8 cellular contexts compared by ENCODE assay signal in the genomic region with DNA sequence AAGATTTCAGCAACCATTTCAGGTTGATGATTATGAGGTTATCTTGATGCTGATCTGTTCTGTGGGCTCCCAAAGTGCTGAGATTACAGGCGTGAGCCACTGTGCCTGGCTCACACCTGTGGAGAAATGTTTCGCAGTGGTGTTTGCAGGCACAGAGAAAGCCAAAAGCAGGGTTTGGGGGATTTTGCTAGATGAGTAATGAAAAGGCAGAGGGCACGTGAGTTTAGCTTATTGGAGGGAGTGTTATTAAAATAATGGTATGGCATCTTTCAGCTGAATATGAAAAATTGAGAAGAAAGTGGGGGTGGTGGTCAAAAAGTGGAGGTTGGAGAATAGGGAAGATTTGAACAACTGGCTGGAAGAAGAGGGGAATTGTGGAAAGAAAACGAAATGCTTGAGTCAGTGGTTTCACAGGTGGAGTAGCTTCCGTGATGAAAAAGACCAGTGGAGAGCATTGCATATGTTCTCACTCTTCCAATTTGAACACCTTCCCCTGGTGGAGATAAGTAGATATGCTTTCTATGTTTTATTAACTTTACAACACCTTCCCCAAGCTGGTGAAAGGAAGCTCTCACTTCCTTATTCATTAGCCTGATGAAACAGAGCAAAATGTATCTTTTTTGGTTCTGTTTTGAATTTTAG. TPM values are rescaled to one million over a fixed set of nuclear protein-coding genes. Genes with fewer than 3 reads are reported as not detected.
DNase-seq lines count a peak whose midpoint lies in the region; ATAC-seq and TF ChIP-seq lines count a peak whose summit lies in the region.

No MANE protein-coding gene starts in this region.

- H2BK5ac ChIP-seq in neuronal stem cell (ENCODE audit: low read length): no peak overlapping the region

- H3K4me2 ChIP-seq in SU-DHL-6 (ENCODE audit: low read depth, low read length, poor library complexity, severe bottlenecking) (peak overlapping the region; percentile 73), neural progenitor cell (no peak overlapping the region), neuronal stem cell (ENCODE audit: insufficient read depth, low read length, poor library complexity, severe bottlenecking) (no peak overlapping the region)

- H3K4me3 ChIP-seq in SU-DHL-6 (ENCODE audit: insufficient read depth, low read length, poor library complexity, severe bottlenecking): peak overlapping the region; percentile 71
- H3K4me3 ChIP-seq in neural progenitor cell: no peak overlapping the region
- H3K4me3 ChIP-seq in neuronal stem cell (ENCODE audit: low read length in 2 of 2): no peak overlapping the region
- H3K4me3 ChIP-seq in body of pancreas: no peak overlapping the region

- H3K27ac ChIP-seq in SU-DHL-6 (ENCODE audit: low read depth, low read length) (peak overlapping the region; percentile 59), neural progenitor cell (no peak overlapping the region), neuronal stem cell (replicated peaks; ENCODE audit: low read length) (no peak overlapping the region), body of pancreas (no peak overlapping the region)

- no CpG with 5 or more reads among the region's 5 CpGs for WGBS in neuronal stem cell (ENCODE audit: extremely low coverage in 2 of 2, insufficient read length in 2 of 2, insufficient replicate concordance in 1 of 2), 2 donors
- 75 to 80% methylated on average over 5 of the region's 5 CpGs for WGBS in body of pancreas, 2 donors

- H4K20me1 ChIP-seq in SU-DHL-6 (ENCODE audit: low read depth, low read length) (no peaks in the 10 kb centered on the region), neural progenitor cell (ENCODE audit: low read depth) (peaks cover 9% of the 10 kb centered on the region)

- H2BK12ac ChIP-seq in neuronal stem cell (ENCODE audit: low read length): no peak overlapping the region

- H3K27me3 Mint-ChIP-seq in neural progenitor cell (ENCODE audit: insufficient read depth, low read depth): peaks cover 7% of the 10 kb centered on the region

- no peak overlapping the region for H3K18ac ChIP-seq in neuronal stem cell (ENCODE audit: low read length)

- H3K9ac ChIP-seq in SU-DHL-6 (ENCODE audit: low read length): peak overlapping the region; percentile 67; the same call in 1 of the 2 replicates
- H3K9ac ChIP-seq in neural progenitor cell: no peak overlapping the region
- no peak overlapping the region for H3K9ac ChIP-seq in neuronal stem cell (ENCODE audit: low read depth, low read length, poor library complexity)

- no peak overlapping the region for H2BK120ac ChIP-seq in neuronal stem cell (ENCODE audit: low read depth, low read length)

- DNase-seq in activated CD4-positive, alpha-beta T cell treated with anti-CD3 and anti-CD28 coated beads for 48 hours: peak; percentile 60
- DNase-seq in activated CD4-positive, alpha-beta T cell treated with anti-CD3 and anti-CD28 coated beads, Interleukin-2, amount 50 U/mL, for 4 hours: no peak
- DNase-seq in neural progenitor cell (ENCODE audit: low spot score) (no peak), neuronal stem cell (ENCODE audit: low spot score) (no peak), iPS-NIHi7 (ENCODE audit: extremely low spot score) (no peak), body of pancreas (no peak)

- no peaks in the 10 kb centered on the region for H3K9me2 ChIP-seq in SU-DHL-6 (replicated peaks; ENCODE audit: insufficient read depth, low read length)

- no peak overlapping the region for H2AK5ac ChIP-seq in neuronal stem cell (ENCODE audit: low read depth, low read length)

- peaks cover 2% of the 10 kb centered on the region for H3K36me3 Mint-ChIP-seq in neural progenitor cell

- H3F3A ChIP-seq in SU-DHL-6 (ENCODE audit: insufficient read depth) (peaks cover 11% of the 10 kb centered on the region; the same call in 1 of the 2 replicates), neural progenitor cell (ENCODE audit: low read depth) (peaks cover 12% of the 10 kb centered on the region)

- no peaks in the 10 kb centered on the region for H3K4me1 ChIP-seq in neural progenitor cell
- H3K4me1 ChIP-seq in neuronal stem cell (ENCODE audit: control insufficient read depth in 2 of 2, insufficient read depth in 1 of 2, low read depth in 1 of 2, low read length in 2 of 2): peaks cover 0 to 6% of the 10 kb centered on the region in 2 donors
- H3K4me1 ChIP-seq in body of pancreas: peaks cover 13% of the 10 kb centered on the region

- H3K4me1 Mint-ChIP-seq in neural progenitor cell: peaks cover 16% of the 10 kb centered on the region

- H3K14ac ChIP-seq in neuronal stem cell (ENCODE audit: low read length): no peak overlapping the region

- H3K27ac Mint-ChIP-seq in neural progenitor cell: no peak overlapping the region

- no peak overlapping the region for H4K91ac ChIP-seq in neuronal stem cell (ENCODE audit: low read depth, low read length, poor library complexity)

- no peak overlapping the region for H2BK15ac ChIP-seq in neuronal stem cell (ENCODE audit: low read length)

- no peaks in the 10 kb centered on the region for H3K36me3 ChIP-seq in SU-DHL-6 (ENCODE audit: low read length)
- H3K36me3 ChIP-seq in neural progenitor cell: no peaks in the 10 kb centered on the region
- H3K36me3 ChIP-seq in neuronal stem cell (replicated peaks in 1 of 2; ENCODE audit: control insufficient read depth in 2 of 2, insufficient read depth in 2 of 2, low read length in 2 of 2): no peaks in the 10 kb centered on the region
- H3K36me3 ChIP-seq in body of pancreas (replicated peaks in 1 of 2; ENCODE audit: insufficient read depth in 1 of 2, low read depth in 2 of 2): no peaks in the 10 kb centered on the region

- no peak overlapping the region for H3K23ac ChIP-seq in neuronal stem cell (ENCODE audit: low read depth, low read length, poor library complexity)

- no peak for TF ChIP-seq POLR2A in body of pancreas (IDR thresholded peaks at IDR 0.05)

- H2AFZ ChIP-seq in SU-DHL-6 (ENCODE audit: low read depth, low read length, severe bottlenecking): peak overlapping the region; percentile 77
- H2AFZ ChIP-seq in neural progenitor cell (replicated peaks): no peak overlapping the region
- no peak overlapping the region for H2AFZ ChIP-seq in neuronal stem cell (ENCODE audit: low read length)

- peak overlapping the region; percentile 85 for H3K4me3 Mint-ChIP-seq in neural progenitor cell

- H3K9me3 ChIP-seq in SU-DHL-6 (ENCODE audit: insufficient read depth, low read length): no peaks in the 10 kb centered on the region
- no peaks in the 10 kb centered on the region for H3K9me3 ChIP-seq in neural progenitor cell (ENCODE audit: low read depth)
- H3K9me3 ChIP-seq in neuronal stem cell (replicated peaks in 1 of 2; ENCODE audit: control insufficient read depth in 2 of 2, insufficient read depth in 1 of 2, low read depth in 1 of 2, low read length in 2 of 2): no peaks in the 10 kb centered on the region
- H3K9me3 ChIP-seq in body of pancreas: no peaks in the 10 kb centered on the region

- TF ChIP-seq CTCF in SU-DHL-6 (IDR thresholded peaks at IDR 0.05; ENCODE audit: insufficient read depth, low read length, poor library complexity, severe bottlenecking): no peak
- no peak for TF ChIP-seq CTCF in neural progenitor cell (IDR thresholded peaks at IDR 0.05)
- TF ChIP-seq CTCF in body of pancreas (IDR thresholded peaks at IDR 0.05): no peak

- intact Hi-C loops in body of pancreas (cut with DNase I): no loop called here

- ATAC-seq in HG02938 (IDR thresholded peaks at IDR 0.05; ENCODE audit: unreplicated experiment): peak; percentile 52
- ATAC-seq in body of pancreas: no peak

- H3K79me2 ChIP-seq in SU-DHL-6 (ENCODE audit: insufficient read depth, low read length) (no peaks in the 10 kb centered on the region), neural progenitor cell (ENCODE audit: low read depth) (no peaks in the 10 kb centered on the region)

- H4K8ac ChIP-seq in neuronal stem cell (ENCODE audit: low read depth, low read length): no peak overlapping the region

- peaks cover 6% of the 10 kb centered on the region for H3K9me3 Mint-ChIP-seq in neural progenitor cell

- H3K27me3 ChIP-seq in SU-DHL-6 (ENCODE audit: low read length) (no peaks in the 10 kb centered on the region), neural progenitor cell (peaks cover 19% of the 10 kb centered on the region), neuronal stem cell (ENCODE audit: control insufficient read depth in 3 of 3, insufficient read depth in 3 of 3, low read depth in 1 of 3, low read length in 3 of 3) (peaks cover 0 to 10% (median 3%) of the 10 kb centered on the region in 3 experiments), body of pancreas (no peaks in the 10 kb centered on the region)

- peaks cover 4% of the 10 kb centered on the region for H3K79me1 ChIP-seq in neuronal stem cell (ENCODE audit: low read depth, low read length)

- no peak overlapping the region for H3K4ac ChIP-seq in neuronal stem cell (ENCODE audit: low read length)

RNA-seq across cellular contexts. Expression of a gene that starts 1.1 kb away (rescaled TPM):
- total RNA-seq in neural progenitor cell (ENCODE audit: low replicate concordance): 5.6 and 10.4 TPM in 2 replicates
- 2.4 TPM for polyA plus RNA-seq in neuronal stem cell (2013, experiment 1 of 2)
- 2.5 TPM for polyA plus RNA-seq in neuronal stem cell (2013, experiment 2 of 2)
- 1 to 10 TPM; 7.0 to 9.9 TPM for total RNA-seq in body of pancreas

RNA-seq across cellular contexts. Expression of a gene that starts 27.2 kb away (rescaled TPM):
- 3.6 and 3.9 TPM in 2 replicates for total RNA-seq in neural progenitor cell (ENCODE audit: low replicate concordance)
- polyA plus RNA-seq in neuronal stem cell (2013, experiment 1 of 2): 1.8 TPM
- 1.9 TPM for polyA plus RNA-seq in neuronal stem cell (2013, experiment 2 of 2)
- total RNA-seq in body of pancreas: 10 to 100 TPM in 1 of 2 donors, under 1 TPM in 1; 0.99 to 10.4 TPM
